In the genomic region with DNA sequence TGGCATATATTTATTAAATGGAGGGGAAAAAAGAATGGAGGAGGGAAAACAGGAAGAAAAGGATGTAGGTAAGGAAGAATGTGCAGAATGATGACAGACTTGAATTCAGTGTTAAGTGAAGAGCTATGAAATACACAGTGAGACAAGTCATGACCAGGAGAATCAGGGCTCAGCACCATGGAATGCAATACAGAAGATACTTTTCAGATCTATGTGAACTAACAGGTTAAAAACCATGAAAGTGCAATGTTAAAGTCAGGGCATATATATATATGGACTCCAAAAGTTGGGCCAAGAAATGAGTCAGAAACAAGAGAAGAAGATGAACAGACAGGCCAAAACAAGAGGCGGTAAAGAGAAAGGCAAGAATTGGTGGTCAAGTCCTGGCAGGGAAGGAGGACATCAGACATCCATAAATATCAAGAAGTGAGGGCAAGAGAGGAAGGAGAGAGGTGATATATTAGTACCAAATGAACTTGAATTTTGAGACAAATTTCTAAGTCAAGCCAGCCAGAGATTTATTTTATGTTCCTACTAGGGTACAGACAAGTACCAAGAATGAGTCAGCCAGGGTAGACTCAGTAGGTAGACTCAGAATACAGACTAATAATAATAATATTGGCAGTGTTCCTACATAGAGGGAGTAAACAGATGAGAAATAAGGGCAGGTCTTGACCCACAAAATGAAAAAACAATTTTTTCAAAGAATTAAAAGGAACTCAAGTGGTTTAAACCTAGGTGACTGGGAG, we compare ENCODE assay signal across 18 cellular contexts. TPM values are rescaled to one million over a fixed set of nuclear protein-coding genes. Genes with fewer than 3 reads are reported as not detected.
DNase-seq lines count a peak whose midpoint lies in the region; ATAC-seq and TF ChIP-seq lines count a peak whose summit lies in the region.
"Had no signal": no experiment of that assay in that cellular context is flagged by ENCODE, and none has a peak within 500 bp of the region (broad histone marks: within the 10 kb centered on the region; RNA-seq: fewer than 3 reads in every experiment).

No MANE protein-coding gene starts in this region.

- ATAC-seq in RWPE2 (ENCODE audit: low read depth) = peak; percentile 41; the same call in 2 of the 3 replicates
- no peak for ATAC-seq in HG03342 (IDR thresholded peaks at IDR 0.05; ENCODE audit: unreplicated experiment)
- ATAC-seq: Panc1 had no signal

- no peaks in the 10 kb centered on the region for H3K36me3 ChIP-seq in RWPE2 (ENCODE audit: low read depth)
- H3K36me3 ChIP-seq: BE2C, HAP-1, SJCRH30 had no signal

- peaks cover 7% of the 10 kb centered on the region for H3K4me1 ChIP-seq in RWPE2 (ENCODE audit: insufficient read depth, poor library complexity, severe bottlenecking)
- H3K4me1 ChIP-seq: BE2C, HAP-1, SJCRH30 had no signal

- H3K27ac ChIP-seq in RWPE2 (ENCODE audit: poor library complexity, severe bottlenecking) (peak overlapping the region; percentile 41), epithelial cell of prostate (peak overlapping the region; percentile 77)
- H3K27ac ChIP-seq: SJCRH30 had no signal

- no peaks in the 10 kb centered on the region for H3K27me3 ChIP-seq in RWPE2 (ENCODE audit: insufficient read depth, poor library complexity, severe bottlenecking)

- H3K9me3 ChIP-seq in RWPE2 (ENCODE audit: severe bottlenecking) = no peaks in the 10 kb centered on the region
- H3K9me3 ChIP-seq: BE2C, HAP-1, SJCRH30 had no signal

- no peak overlapping the region for H3K4me3 ChIP-seq in RWPE2 (ENCODE audit: severe bottlenecking)
- H3K4me3 ChIP-seq: HAP-1, SJCRH30 had no signal

- DNase-seq in LHCN-M2 (ENCODE audit: low read depth) (peak; percentile 40), RWPE2 (ENCODE audit: low spot score) (no peak), epithelial cell of prostate (ENCODE audit: low read depth, low spot score) (peak; percentile 48), renal cortical epithelial cell (ENCODE audit: low read depth) (peak; percentile 20), NCI-H774 (lab: John Stamatoyannopoulos, UW) (no peak)
- no peak for DNase-seq in central memory CD4-positive, alpha-beta T cell
- DNase-seq: BE2C; DMS79; MM.1S; NCI-H1048; NCI-H1417 treated with DMSO at 0.1 percent for 48 hours; NCI-H187 treated with DMSO at 0.1 percent for 48 hours; NCI-H510A; NK-92 treated with Interleukin-12 subunit alpha and Interleukin-12 subunit beta, amount 100 ng/mL, for 24 hours; SJCRH30 had no signal

- no peak for TF ChIP-seq CTCF in RWPE2 (IDR thresholded peaks at IDR 0.05; ENCODE audit: poor library complexity, severe bottlenecking)

RNA-seq across cellular contexts. Expression of a gene that starts 39.5 kb away (rescaled TPM):
- total RNA-seq in LHCN-M2 (2014; rRNA removed) (1.9 and 3.0 TPM in 2 replicates), renal cortical epithelial cell (1.3 and 4.0 TPM in 2 replicates)
- 0.49 TPM for polyA plus RNA-seq in LHCN-M2 (2012)

Comparison
In these comparisons a context has a peak if more than half of its experiments do, and no peak if none do; other contexts are left out.
1. DNase-seq: peak in LHCN-M2 (single experiment), epithelial cell of prostate (single experiment) and renal cortical epithelial cell (single experiment); none in RWPE2 (single experiment), central memory CD4-positive, alpha-beta T cell (single experiment) and NCI-H774 (single experiment).